19 cellular contexts compared by ENCODE assay signal in genomic region chr17:16877102-16877501, GRCh38.
"Had no signal": no experiment of that assay in that cellular context is flagged by ENCODE, and none has a peak within 500 bp of the region (broad histone marks: within the 10 kb centered on the region; RNA-seq: fewer than 3 reads in every experiment).

No MANE protein-coding gene starts in this region.

- DNase-seq: activated CD4-positive, alpha-beta T cell treated with anti-CD3 and anti-CD28 coated beads for 48 hours; activated CD8-positive, alpha-beta T cell treated with anti-CD3 and anti-CD28 coated beads, Interleukin-2, amount 10 ng/mL, durations not matched to agents 7 days and 5 days; activated naive CD4-positive, alpha-beta T cell treated with anti-CD3 and anti-CD28 coated beads, Interleukin-2, amount 50 U/mL, for 16 hours; adrenal gland; brain microvascular endothelial cell; esophagus squamous epithelium; heart left ventricle; mammary epithelial cell; naive thymus-derived CD4-positive, alpha-beta T cell; psoas muscle; stimulated activated CD4-positive, alpha-beta T cell treated with anti-CD3 and anti-CD28 coated beads, Interleukin-12 subunit alpha, Interleukin-12 subunit beta, amount 100 ng/mL, for 4 hours; stimulated activated CD4-positive, alpha-beta T cell treated with anti-CD3 and anti-CD28 coated beads, Interleukin-2, amount 100 ng/mL, for 48 hours; stimulated activated naive CD4-positive, alpha-beta T cell treated with Interleukin-2 at 50 U/mL for 16 hours; upper lobe of left lung had no signal

- H3K4me1 Mint-ChIP-seq: naive thymus-derived CD4-positive, alpha-beta T cell; WTC11 had no signal

- H3K4me1 ChIP-seq: adrenal gland, esophagus squamous epithelium, heart left ventricle, psoas muscle, upper lobe of left lung had no signal

- H3K36me3 Mint-ChIP-seq: WTC11 had no signal

- H3K27ac ChIP-seq: adrenal gland, brain microvascular endothelial cell, esophagus squamous epithelium, heart left ventricle, neutrophil, psoas muscle, upper lobe of left lung had no signal

- H3K9me3 ChIP-seq: adrenal gland, neutrophil, psoas muscle had no signal

- H3K9me3 Mint-ChIP-seq: T-helper 1 cell treated with Interleukin-12 subunit alpha and Interleukin-12 subunit beta and Interleukin-4 antibody, amounts not matched to agents 30 μg/mL and 1 μg/mL, for 36 hours had no signal

- H3K36me3 ChIP-seq: adrenal gland, brain microvascular endothelial cell, esophagus squamous epithelium, heart left ventricle, neutrophil, upper lobe of left lung had no signal

- H3K4me3 ChIP-seq: adrenal gland, esophagus squamous epithelium, heart left ventricle, psoas muscle, upper lobe of left lung had no signal

- H3K27ac Mint-ChIP-seq: activated CD8-positive, alpha-beta T cell treated with anti-CD3 and anti-CD28 coated beads, Interleukin-2, amount 10 ng/mL, durations not matched to agents 7 days and 5 days; naive thymus-derived CD4-positive, alpha-beta T cell; T-helper 1 cell treated with Interleukin-12 subunit alpha and Interleukin-12 subunit beta and Interleukin-4 antibody, amounts not matched to agents 30 μg/mL and 1 μg/mL, for 36 hours; WTC11 had no signal

- H3K27me3 ChIP-seq: brain microvascular endothelial cell, neutrophil, upper lobe of left lung had no signal

- ATAC-seq: activated CD8-positive, alpha-beta T cell treated with anti-CD3 and anti-CD28 coated beads, Interleukin-2, amount 10 ng/mL, durations not matched to agents 7 days and 5 days; heart left ventricle; left lobe of liver; naive thymus-derived CD4-positive, alpha-beta T cell; psoas muscle; sciatic nerve; WTC11 had no signal

- H3K4me3 Mint-ChIP-seq: activated CD8-positive, alpha-beta T cell treated with anti-CD3 and anti-CD28 coated beads, Interleukin-2, amount 10 ng/mL, durations not matched to agents 7 days and 5 days; naive thymus-derived CD4-positive, alpha-beta T cell; T-helper 1 cell treated with Interleukin-12 subunit alpha and Interleukin-12 subunit beta and Interleukin-4 antibody, amounts not matched to agents 30 μg/mL and 1 μg/mL, for 36 hours; WTC11 had no signal
